In the genomic region with DNA sequence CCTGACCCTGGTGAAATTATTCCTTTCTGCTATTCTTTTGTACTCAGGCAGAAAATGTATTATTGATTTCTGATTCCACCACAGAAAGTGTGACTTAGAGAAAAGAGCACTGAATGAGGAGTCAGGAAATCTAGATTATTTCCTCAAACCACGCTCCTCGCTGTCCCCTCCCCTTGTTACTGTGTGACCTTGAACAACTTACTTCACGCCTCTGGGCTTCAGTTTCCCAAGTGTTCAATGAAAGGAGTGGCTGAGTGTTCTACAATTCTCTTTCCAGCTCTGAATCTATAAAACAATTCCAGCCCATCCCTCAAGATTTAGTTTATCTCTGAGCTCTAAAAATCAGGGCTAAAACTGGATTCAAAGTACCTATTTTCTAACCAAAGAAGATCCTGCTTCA, we compare ENCODE assay signal across 15 cellular contexts. TPM values are rescaled to one million over a fixed set of nuclear protein-coding genes. Genes with fewer than 3 reads are reported as not detected.
DNase-seq lines count a peak whose midpoint lies in the region; ATAC-seq, FAIRE-seq and TF ChIP-seq lines count a peak whose summit lies in the region.
"Had no signal": no experiment of that assay in that cellular context is flagged by ENCODE, and none has a peak within 500 bp of the region (broad histone marks: within the 10 kb centered on the region; RNA-seq: fewer than 3 reads in every experiment).

No MANE protein-coding gene starts in this region.

- no peaks in the 10 kb centered on the region for H3K9me2 ChIP-seq in hepatocyte (replicated peaks; ENCODE audit: insufficient read depth)

- no peak for TF ChIP-seq POLR2A in H54 (IDR thresholded peaks at IDR 0.05; ENCODE audit: low read depth, low read length)

- POLR2A ChIA-PET in activated CD8-positive, alpha-beta T cell treated with anti-CD3 and anti-CD28 coated beads, Interleukin-2, amount 10 ng/mL, durations not matched to agents 7 days and 5 days (lab: Charles Lee): interaction anchor here (2.0 kb wide), 1 partner anchor 14 kb away, joined by 4 read pairs; no protein-coding TSS in a partner anchor

- H3K27ac Mint-ChIP-seq in activated CD8-positive, alpha-beta T cell treated with anti-CD3 and anti-CD28 coated beads, Interleukin-2, amount 10 ng/mL, durations not matched to agents 7 days and 5 days: no peak overlapping the region
- no peak overlapping the region for H3K27ac Mint-ChIP-seq in type B pancreatic cell

- H3K4me1 Mint-ChIP-seq in activated CD8-positive, alpha-beta T cell treated with anti-CD3 and anti-CD28 coated beads, Interleukin-2, amount 10 ng/mL, durations not matched to agents 7 days and 5 days (ENCODE audit: low read depth): peaks cover 30% of the 10 kb centered on the region
- H3K4me1 Mint-ChIP-seq in type B pancreatic cell (ENCODE audit: unreplicated experiment): peaks cover 34% of the 10 kb centered on the region

- no peak overlapping the region for H3K9ac ChIP-seq in mammary epithelial cell (ENCODE audit: insufficient read depth, low read length)

- intact Hi-C loops in left ventricle myocardium inferior (cut with micrococcal nuclease): loop anchor here (10.0 kb wide), 1 partner anchor 262 kb away; no protein-coding TSS in a partner anchor
- intact Hi-C loops in Right ventricle myocardium superior (cut with DNase I): loop anchor here (10.0 kb wide), 1 partner anchor 272 kb away; no protein-coding TSS in a partner anchor
- intact Hi-C loops in mammary epithelial cell (cut with micrococcal nuclease): no loop called here
- intact Hi-C loops in aorta (cut with DNase I): loop anchor here in 1 of 2 donors (10.0 kb wide), 1 partner anchor 272 kb away; no protein-coding TSS in a partner anchor

- WGBS in hepatocyte (ENCODE audit: low lambda C conversion rate, missing lambda C conversion rate): 72% methylated on average over 3 of the region's 3 CpGs
- 100% methylated on average over 3 of the region's 3 CpGs for WGBS in mammary epithelial cell (ENCODE audit: low coverage, missing lambda C conversion rate)
- WGBS in aorta, 2 donors: 95% methylated on average over 3 of the region's 3 CpGs

- BruUV-seq in mammary epithelial cell (replicated peaks; lab: Mats Ljungman, UMichigan): no TSS peak

- peaks cover 71% of the 10 kb centered on the region for H3K79me2 ChIP-seq in hepatocyte
- H3K79me2 ChIP-seq in mammary epithelial cell (ENCODE audit: insufficient read depth, low read length): peaks cover 35% of the 10 kb centered on the region

- DNase-seq in left ventricle myocardium inferior (no peak), Right ventricle myocardium superior (no peak), hepatocyte (ENCODE audit: low spot score) (no peak), type B pancreatic cell (ENCODE audit: extremely low spot score, unreplicated experiment) (no peak), mammary epithelial cell (no peak), H54 (ENCODE audit: insufficient read length, low spot score) (no peak), aorta (no peak)
- no peak for DNase-seq in activated CD8-positive, alpha-beta T cell treated with anti-CD3 and anti-CD28 coated beads, Interleukin-2, amount 10 ng/mL, durations not matched to agents 7 days and 5 days
- DNase-seq: activated CD4-positive, alpha-beta T cell treated with anti-CD3 and anti-CD28 coated beads for 4 hours; activated gamma-delta T cell; H7; MM.1S; NCI-H774 had no signal

- H3K4me1 ChIP-seq in left ventricle myocardium inferior (peaks cover 91% of the 10 kb centered on the region), hepatocyte (ENCODE audit: insufficient read depth) (peaks cover 11% of the 10 kb centered on the region), mammary epithelial cell (ENCODE audit: insufficient read depth, low read length) (peaks cover 6% of the 10 kb centered on the region), aorta (ENCODE audit: control insufficient read depth in 1 of 2, insufficient read depth in 2 of 2, low read length in 2 of 2) (peaks cover 0 to 3% of the 10 kb centered on the region in 2 donors)

- FAIRE-seq in H54 (lab: Jason Lieb, UNC): no peak
- FAIRE-seq: bronchial epithelial cell had no signal

- in situ Hi-C loops in mammary epithelial cell (cut with MboI; ENCODE audit: low sequenced_read_pairs in 2 of 2): no loop called here

- H3K4me3 ChIP-seq in left ventricle myocardium inferior: no peak overlapping the region
- H3K4me3 ChIP-seq in hepatocyte: no peak overlapping the region
- no peak overlapping the region for H3K4me3 ChIP-seq in mammary epithelial cell (replicated peaks in 1 of 3; ENCODE audit: insufficient read depth in 1 of 3, low read depth in 2 of 3, low read length in 3 of 3)
- H3K4me3 ChIP-seq in aorta (ENCODE audit: low read length in 2 of 2): no peak overlapping the region

- no peaks in the 10 kb centered on the region for H3K9me3 Mint-ChIP-seq in activated CD8-positive, alpha-beta T cell treated with anti-CD3 and anti-CD28 coated beads, Interleukin-2, amount 10 ng/mL, durations not matched to agents 7 days and 5 days (ENCODE audit: insufficient read depth)
- H3K9me3 Mint-ChIP-seq in type B pancreatic cell: no peaks in the 10 kb centered on the region

- H3K4me2 ChIP-seq in hepatocyte: peak overlapping the region; percentile 96
- H3K4me2 ChIP-seq in mammary epithelial cell (ENCODE audit: insufficient read depth, low read depth, low read length): no peak overlapping the region

- ATAC-seq in Right ventricle myocardium superior (ENCODE audit: poor library complexity) (no peak), aorta (ENCODE audit: low FRiP score) (no peak)
- ATAC-seq in activated CD8-positive, alpha-beta T cell treated with anti-CD3 and anti-CD28 coated beads, Interleukin-2, amount 10 ng/mL, durations not matched to agents 7 days and 5 days: no peak
- ATAC-seq: gastroesophageal sphincter had no signal

- H3K27ac ChIP-seq in left ventricle myocardium inferior (replicated peaks) (peak overlapping the region; percentile 87), hepatocyte (no peak overlapping the region), mammary epithelial cell (ENCODE audit: insufficient read depth, low read depth, low read length) (no peak overlapping the region), aorta (ENCODE audit: low read depth in 1 of 2, low read length in 2 of 2) (no peak overlapping the region)

- H3K27me3 ChIP-seq in left ventricle myocardium inferior (ENCODE audit: low read depth): peaks cover 13% of the 10 kb centered on the region
- H3K27me3 ChIP-seq in hepatocyte: no peaks in the 10 kb centered on the region
- H3K27me3 ChIP-seq in mammary epithelial cell (ENCODE audit: insufficient read depth, low read length): no peaks in the 10 kb centered on the region
- no peaks in the 10 kb centered on the region for H3K27me3 ChIP-seq in aorta (ENCODE audit: control insufficient read depth in 1 of 2, insufficient read depth in 2 of 2, low read length in 1 of 2)
- H3K27me3 ChIP-seq: gastroesophageal sphincter had no signal

- H3K36me3 Mint-ChIP-seq in activated CD8-positive, alpha-beta T cell treated with anti-CD3 and anti-CD28 coated beads, Interleukin-2, amount 10 ng/mL, durations not matched to agents 7 days and 5 days (ENCODE audit: low read depth): no peaks in the 10 kb centered on the region
- H3K36me3 Mint-ChIP-seq in type B pancreatic cell: no peaks in the 10 kb centered on the region

- no peaks in the 10 kb centered on the region for H3K27me3 Mint-ChIP-seq in activated CD8-positive, alpha-beta T cell treated with anti-CD3 and anti-CD28 coated beads, Interleukin-2, amount 10 ng/mL, durations not matched to agents 7 days and 5 days (ENCODE audit: low read depth)
- peaks cover 56% of the 10 kb centered on the region for H3K27me3 Mint-ChIP-seq in type B pancreatic cell

- CTCF ChIA-PET in activated CD8-positive, alpha-beta T cell treated with anti-CD3 and anti-CD28 coated beads, Interleukin-2, amount 10 ng/mL, durations not matched to agents 7 days and 5 days (lab: Charles Lee): interaction anchor here (1.4 to 2.0 kb wide), 2 partner anchors 105 to 109 kb away, joined by 3 to 6 read pairs; no protein-coding TSS in a partner anchor
- CTCF ChIA-PET in mammary epithelial cell (lab: Charles Lee; ENCODE audit: low non-redundant PET): no interaction called here

- TF ChIP-seq CTCF in left ventricle myocardium inferior (IDR thresholded peaks at IDR 0.05; ENCODE audit: borderline replicate concordance): no peak
- no peak for TF ChIP-seq CTCF in hepatocyte (IDR thresholded peaks at IDR 0.05; ENCODE audit: poor library complexity)
- no peak for TF ChIP-seq CTCF in type B pancreatic cell (conservative IDR thresholded peaks at IDR 0.05)
- TF ChIP-seq CTCF in mammary epithelial cell (conservative IDR thresholded peaks at IDR 0.05 in 1 of 2, IDR thresholded peaks at IDR 0.05 in 1 of 2; ENCODE audit: extremely low read depth in 1 of 2, insufficient read depth in 1 of 2, low read depth in 1 of 2, low read length in 2 of 2): no peak

- H2AFZ ChIP-seq in hepatocyte: no peak overlapping the region
- no peak overlapping the region for H2AFZ ChIP-seq in mammary epithelial cell (ENCODE audit: low read depth, low read length)

- dilution Hi-C loops in mammary epithelial cell (cut with HindIII; ENCODE audit: low sequenced_read_pairs): no loop called here

- H3K4me3 Mint-ChIP-seq in activated CD8-positive, alpha-beta T cell treated with anti-CD3 and anti-CD28 coated beads, Interleukin-2, amount 10 ng/mL, durations not matched to agents 7 days and 5 days: peak overlapping the region; percentile 84
- H3K4me3 Mint-ChIP-seq in type B pancreatic cell: peak overlapping the region; percentile 93

- H3K9me3 ChIP-seq in left ventricle myocardium inferior (replicated peaks) (no peaks in the 10 kb centered on the region), hepatocyte (ENCODE audit: low read depth) (no peaks in the 10 kb centered on the region), mammary epithelial cell (replicated peaks; ENCODE audit: insufficient read depth, low read length) (no peaks in the 10 kb centered on the region), aorta (ENCODE audit: control insufficient read depth, low read length) (no peaks in the 10 kb centered on the region)
- H3K9me3 ChIP-seq: gastroesophageal sphincter had no signal

- no peaks in the 10 kb centered on the region for H3K36me3 ChIP-seq in left ventricle myocardium inferior
- no peaks in the 10 kb centered on the region for H3K36me3 ChIP-seq in hepatocyte (replicated peaks; ENCODE audit: insufficient read depth, low read depth)
- H3K36me3 ChIP-seq in mammary epithelial cell (ENCODE audit: insufficient read depth, low read length): no peaks in the 10 kb centered on the region
- no peaks in the 10 kb centered on the region for H3K36me3 ChIP-seq in aorta (ENCODE audit: control insufficient read depth in 1 of 2, insufficient read depth in 2 of 2, low read length in 1 of 2)
- H3K36me3 ChIP-seq: gastroesophageal sphincter had no signal

- H4K20me1 ChIP-seq in hepatocyte (ENCODE audit: insufficient read depth, poor library complexity, severe bottlenecking) (no peaks in the 10 kb centered on the region), mammary epithelial cell (ENCODE audit: insufficient read depth, low read length) (no peaks in the 10 kb centered on the region)

RNA-seq across cellular contexts. Expression of a gene that starts 3.4 kb away (rescaled TPM):
- 28.6 TPM for total RNA-seq in left ventricle myocardium inferior
- 22.5 TPM for total RNA-seq in Right ventricle myocardium superior
- total RNA-seq in activated CD8-positive, alpha-beta T cell treated with anti-CD3 and anti-CD28 coated beads, Interleukin-2, amount 10 ng/mL, durations not matched to agents 7 days and 5 days: 10 to 100 TPM; 32.1 to 39.2 TPM
- total RNA-seq in hepatocyte: 13.8 and 15.0 TPM in 2 replicates
- polyA plus RNA-seq in hepatocyte: 7.4 and 12.1 TPM in 2 replicates
- 8.1 and 38.1 TPM in 2 replicates for total RNA-seq in type B pancreatic cell (ENCODE audit: low replicate concordance)
- 1 to 10 TPM; 7.5 to 9.7 TPM for total RNA-seq in mammary epithelial cell
- 3.5 TPM for polyA plus RNA-seq in mammary epithelial cell
- polyA minus RNA-seq in mammary epithelial cell: 76.6 TPM
- total RNA-seq in aorta: 10 to 100 TPM; 11.3 to 14.6 TPM
- polyA plus RNA-seq in aorta: 1 to 10 TPM; 4.7 to 6.3 TPM
